8 cellular contexts compared by ENCODE assay signal in genomic region chr7:124929467-124930172, GRCh38. TPM values are rescaled to one million over a fixed set of nuclear protein-coding genes. Genes with fewer than 3 reads are reported as not detected.
DNase-seq lines count a peak whose midpoint lies in the region; ATAC-seq and TF ChIP-seq lines count a peak whose summit lies in the region.

POT1 (minus strand) TSS chr7:124929825; CDS start chr7:124897173, 32,652 bp downstream.

- H3K4me2 ChIP-seq in SK-N-SH = peak within 1 kb of the TSS; percentile 73

- no peaks in the 10 kb centered on the region for H3K9me2 ChIP-seq in SK-N-SH

- H3K36me3 ChIP-seq in SK-N-SH (replicated peaks in 1 of 2; ENCODE audit: control insufficient read depth in 1 of 2, insufficient read depth in 2 of 2, low read length in 1 of 2) = peaks cover 0 to 13% of the 10 kb centered on the region in 2 experiments

- H3K27me3 ChIP-seq in SK-N-SH (ENCODE audit: insufficient read depth) = no peaks in the 10 kb centered on the region

- POLR2A ChIA-PET in SK-N-SH (lab: Yijun Ruan, JAX) = interaction anchor here (0.8 to 1.3 kb wide), 2 partner anchors 10 to 11 kb away, joined by 4 to 5 read pairs; no protein-coding TSS in a partner anchor

- no peaks in the 10 kb centered on the region for H3K9me3 ChIP-seq in SK-N-SH

- TF ChIP-seq RAD21 in SK-N-SH (IDR thresholded peaks at IDR 0.05; ENCODE audit: low read length) = no peak; the same call in 1 of the 2 replicates

- 1% methylated on average over 45 of the region's 45 CpGs for WGBS in SK-N-SH (ENCODE audit: low lambda C conversion rate)

- TF ChIP-seq EP300 in SK-N-SH (IDR thresholded peaks at IDR 0.05; ENCODE audit: borderline replicate concordance in 1 of 2, low read depth in 1 of 2, low read length in 1 of 2) = no peak

- peaks cover 47% of the 10 kb centered on the region for H3K79me2 ChIP-seq in SK-N-SH (ENCODE audit: insufficient read depth)

- H3K9ac ChIP-seq in SK-N-SH = peak within 1 kb of the TSS; percentile 76

- peak within 1 kb of the TSS; percentile 75 to 84 for H3K4me3 ChIP-seq in SK-N-SH (ENCODE audit: low read depth in 2 of 2, low read length in 1 of 2)

- H3K4me1 ChIP-seq in SK-N-SH (ENCODE audit: control insufficient read depth in 1 of 2, insufficient read depth in 2 of 2, low read depth in 1 of 2, low read length in 1 of 2) = peaks cover 4 to 7% of the 10 kb centered on the region in 2 experiments; a peak in 2 of 4 replicates

- H4K20me1 ChIP-seq in SK-N-SH (ENCODE audit: insufficient read depth) = no peaks in the 10 kb centered on the region

- peak within 1 kb of the TSS; percentile 95 for H2AFZ ChIP-seq in SK-N-SH (ENCODE audit: low read depth)

- CTCF ChIA-PET in SK-N-SH (lab: Yijun Ruan, JAX) = interaction anchor here (0.5 to 1.3 kb wide), 3 partner anchors 104 to 1263 kb away, joined by 3 to 5 read pairs (median 3); no protein-coding TSS in a partner anchor

- no peaks in the 10 kb centered on the region for H3F3A ChIP-seq in SK-N-SH (replicated peaks; ENCODE audit: insufficient read depth)

- ATAC-seq in HG02571 (IDR thresholded peaks at IDR 0.05; ENCODE audit: unreplicated experiment) = peak; percentile 99

- H3K27ac ChIP-seq in SK-N-SH (ENCODE audit: low read depth in 2 of 2, low read length in 1 of 2) = peak within 1 kb of the TSS; percentile 85 to 92

- DNase-seq in GM04504 (ENCODE audit: low read depth) = peak; percentile 99
- DNase-seq in NCI-H1048 (lab: John Stamatoyannopoulos, UW) = peak; percentile 97
- DNase-seq in SK-N-SH = peak; percentile 94
- DNase-seq in activated naive CD4-positive, alpha-beta T cell treated with anti-CD3 and anti-CD28 coated beads, Interleukin-2, amount 50 U/mL, for 16 hours = peak; percentile 97
- peak; percentile 92 for DNase-seq in germinal center (ENCODE audit: low spot score)
- peak; percentile 99 for DNase-seq in non-pigmented ciliary epithelial cell (ENCODE audit: low read depth)
- peak; percentile 99 for DNase-seq in superior temporal gyrus (ENCODE audit: extremely low spot score)

- TF ChIP-seq CTCF in SK-N-SH (IDR thresholded peaks at IDR 0.05) = no peak

TF ChIP-seq in SK-N-SH, 30 proteins besides CTCF, POLR2A, EP300 and RAD21 (continues in another document):
- TF ChIP-seq EZH2phosphoT487 (IDR thresholded peaks at IDR 0.05; ENCODE audit: borderline replicate concordance, low read depth) (no peak), REST (IDR thresholded peaks at IDR 0.05; ENCODE audit: low read depth, low read length) (no peak; the same call in 1 of the 2 replicates), USF2 (IDR thresholded peaks at IDR 0.05; ENCODE audit: borderline replicate concordance, low read depth, low read length) (no peak), RCOR1 (IDR thresholded peaks at IDR 0.05; ENCODE audit: low read length) (0 out of 2 replicates have a peak, but pooled peaks have one; percentile 10), FOSL2 (IDR thresholded peaks at IDR 0.05; ENCODE audit: borderline replicate concordance, low read depth) (no peak; the same call in 1 of the 2 replicates), RFX5 (IDR thresholded peaks at IDR 0.05; ENCODE audit: low read length) (no peak; the same call in 1 of the 2 replicates), ELF1 (IDR thresholded peaks at IDR 0.05) (peak; percentile 29; the same call in 1 of the 2 replicates), YY1 (IDR thresholded peaks at IDR 0.05; ENCODE audit: low read depth) (peak; percentile 82), FOXJ3 (CRISPR knock-in tag; IDR thresholded peaks at IDR 0.05) (no peak), GATA2 (CRISPR knock-in tag; IDR thresholded peaks at IDR 0.05) (no peak), ZBTB33 (IDR thresholded peaks at IDR 0.05; ENCODE audit: borderline replicate concordance, low read depth) (peak; percentile 90), TCF12 (IDR thresholded peaks at IDR 0.05) (peak; percentile 52; the same call in 1 of the 2 replicates), TEAD4 (IDR thresholded peaks at IDR 0.05; ENCODE audit: borderline replicate concordance, insufficient read depth) (no peak), NFIC (IDR thresholded peaks at IDR 0.05; ENCODE audit: borderline replicate concordance) (peak; percentile 4; the same call in 1 of the 2 replicates), MEF2A (IDR thresholded peaks at IDR 0.05; ENCODE audit: borderline replicate concordance, low read depth) (no peak), TAF1 (IDR thresholded peaks at IDR 0.05; ENCODE audit: borderline replicate concordance, low read depth, low read length) (peak; percentile 11), SIN3A (IDR thresholded peaks at IDR 0.05; ENCODE audit: borderline replicate concordance, low read depth, low read length) (no peak), JUND (IDR thresholded peaks at IDR 0.05) (no peak), CHD2 (IDR thresholded peaks at IDR 0.05; ENCODE audit: low read length, partially characterized antibody) (peak; percentile 96), MAX (IDR thresholded peaks at IDR 0.05; ENCODE audit: low read depth) (peak; percentile 97), SMC3 (IDR thresholded peaks at IDR 0.05; ENCODE audit: low read depth, low read length) (0 out of 2 replicates have a peak, but pooled peaks have one; percentile 4), FOXM1 (IDR thresholded peaks at IDR 0.05; ENCODE audit: low read depth) (no peak), NRF1 (IDR thresholded peaks at IDR 0.05; ENCODE audit: low read depth, low read length) (peak; percentile 93), RXRA (IDR thresholded peaks at IDR 0.05; ENCODE audit: borderline replicate concordance, low read depth) (no peak), USF1 (IDR thresholded peaks at IDR 0.05; ENCODE audit: borderline replicate concordance, low read depth) (no peak; the same call in 1 of the 2 replicates), MXI1 (IDR thresholded peaks at IDR 0.05; ENCODE audit: low read depth, low read length) (peak; percentile 88)

RNA-seq across cellular contexts. Expression of gene POT1, which starts in this region (rescaled TPM):
- polyA plus RNA-seq in SK-N-SH (2012; rRNA removed) = 18.1 and 23.9 TPM in 2 replicates
- polyA plus RNA-seq in SK-N-SH (2012; cell fraction: cytosol; rRNA removed) = 20.3 and 22.2 TPM in 2 replicates
- 17.6 and 42.4 TPM in 2 replicates for polyA plus RNA-seq in SK-N-SH (2012; cell fraction: nucleus; rRNA removed)

Comparison
In these comparisons a context has a peak if more than half of its experiments do, and no peak if none do; other contexts are left out.
1. Peak in every context shown above with its lines: DNase-seq, ATAC-seq, H3K4me3 ChIP-seq and H3K27ac ChIP-seq.